ENCODE assay signal across 22 cellular contexts in genomic region chr20:11843289-11843688, GRCh38.
"Had no signal": no experiment of that assay in that cellular context is flagged by ENCODE, and none has a peak within 500 bp of the region (broad histone marks: within the 10 kb centered on the region; RNA-seq: fewer than 3 reads in every experiment).

No MANE protein-coding gene starts in this region.

- H3K36me3 ChIP-seq: esophagus muscularis mucosa, gastroesophageal sphincter, heart left ventricle, left lung, lower lobe of right lung had no signal

- ATAC-seq: foreskin keratinocyte, gastroesophageal sphincter, heart left ventricle, left cardiac atrium, left ventricle myocardium superior, lower lobe of right lung had no signal

- H3K4me1 Mint-ChIP-seq: immature natural killer cell had no signal

- H3K9me3 ChIP-seq: esophagus muscularis mucosa, gastroesophageal sphincter, heart left ventricle, left lung, lower lobe of right lung had no signal

- H3K4me3 Mint-ChIP-seq: immature natural killer cell, mesothelial cell of epicardium had no signal

- H2AFZ ChIP-seq: hepatocyte had no signal

- H3K27ac ChIP-seq: coronary artery, dorsolateral prefrontal cortex, esophagus muscularis mucosa, foreskin keratinocyte, gastroesophageal sphincter, heart left ventricle, hepatocyte, left lung, lower lobe of right lung had no signal

- H3K79me2 ChIP-seq: hepatocyte had no signal

- H3K4me2 ChIP-seq: hepatocyte had no signal

- FAIRE-seq: colon, endothelial cell of umbilical vein, frontal cortex had no signal

- H3K27me3 ChIP-seq: dorsolateral prefrontal cortex, esophagus muscularis mucosa, foreskin keratinocyte, gastroesophageal sphincter, heart left ventricle, hepatocyte, left lung had no signal

- DNase-seq: dermis blood vessel endothelial cell; dorsolateral prefrontal cortex; effector CD4-positive, alpha-beta T cell; effector memory CD4-positive, alpha-beta T cell; foreskin keratinocyte; heart left ventricle; hypothalamus; immature natural killer cell; islet precursor cell; left cardiac atrium; left lung; left ventricle myocardium superior; lower lobe of right lung; mesenchymal stem cell had no signal

- H3K4me3 ChIP-seq: coronary artery, dorsolateral prefrontal cortex, esophagus muscularis mucosa, gastroesophageal sphincter, heart left ventricle, hepatocyte, left lung, lower lobe of right lung had no signal

- H3K36me3 Mint-ChIP-seq: mesothelial cell of epicardium had no signal

- H3K27ac Mint-ChIP-seq: immature natural killer cell, mesothelial cell of epicardium had no signal

- H3K4me1 ChIP-seq: esophagus muscularis mucosa, foreskin keratinocyte, heart left ventricle, left lung, lower lobe of right lung had no signal
